In genomic region chr17:42274273-42274542, GRCh38 we compare ENCODE assay signal across 12 cellular contexts. TPM values are rescaled to one million over a fixed set of nuclear protein-coding genes. Genes with fewer than 3 reads are reported as not detected.
DNase-seq lines count a peak whose midpoint lies in the region; ATAC-seq and TF ChIP-seq lines count a peak whose summit lies in the region.
"Had no signal": no experiment of that assay in that cellular context is flagged by ENCODE, and none has a peak within 500 bp of the region (broad histone marks: within the 10 kb centered on the region; RNA-seq: fewer than 3 reads in every experiment).

No MANE protein-coding gene starts in this region.

- peak overlapping the region in 3 of 5 donors; percentile 88 to 96 (median 93) for H3K27ac ChIP-seq in stomach

- no peaks in the 10 kb centered on the region for H3K27me3 Mint-ChIP-seq in activated CD4-positive, alpha-beta T cell treated with anti-CD3 and anti-CD28 coated beads, Interleukin-2, amount 10 ng/mL, durations not matched to agents 7 days and 5 days
- no peaks in the 10 kb centered on the region for H3K27me3 Mint-ChIP-seq in activated CD4-positive, alpha-beta memory T cell treated with anti-CD3 and anti-CD28 coated beads for 36 hours
- peaks cover 3 to 18% (median 3%) of the 10 kb centered on the region in 3 donors for H3K27me3 Mint-ChIP-seq in immature natural killer cell (ENCODE audit: low read depth in 3 of 3)

- H3K4me3 Mint-ChIP-seq in activated CD4-positive, alpha-beta T cell treated with anti-CD3 and anti-CD28 coated beads, Interleukin-2, amount 10 ng/mL, durations not matched to agents 7 days and 5 days = peak overlapping the region; percentile 95
- peak overlapping the region; percentile 93 for H3K4me3 Mint-ChIP-seq in activated CD4-positive, alpha-beta memory T cell treated with anti-CD3 and anti-CD28 coated beads for 36 hours
- peak overlapping the region; percentile 93 to 100 (median 96) for H3K4me3 Mint-ChIP-seq in immature natural killer cell

- intact Hi-C loops in activated CD4-positive, alpha-beta memory T cell treated with anti-CD3 and anti-CD28 coated beads for 36 hours (cut with micrococcal nuclease) = loop anchor here (5.0 kb wide), 1 partner anchor 113 kb away; the partner anchor contains the start of gene STAT3
- intact Hi-C loops in stomach (cut with DNase I; ENCODE audit: low total_unique reads) = no loop called here

- TF ChIP-seq POLR2A in stomach (IDR thresholded peaks at IDR 0.05) = no peak

- no peaks in the 10 kb centered on the region for H3K9me3 Mint-ChIP-seq in activated CD4-positive, alpha-beta T cell treated with anti-CD3 and anti-CD28 coated beads, Interleukin-2, amount 10 ng/mL, durations not matched to agents 7 days and 5 days
- no peaks in the 10 kb centered on the region for H3K9me3 Mint-ChIP-seq in activated CD4-positive, alpha-beta memory T cell treated with anti-CD3 and anti-CD28 coated beads for 36 hours
- no peaks in the 10 kb centered on the region for H3K9me3 Mint-ChIP-seq in immature natural killer cell

- TF ChIP-seq EP300 in stomach (IDR thresholded peaks at IDR 0.05) = no peak

- POLR2A ChIA-PET in activated CD4-positive, alpha-beta T cell treated with anti-CD3 and anti-CD28 coated beads, Interleukin-2, amount 10 ng/mL, durations not matched to agents 7 days and 5 days (lab: Charles Lee) = interaction anchor here (1.0 kb wide), 1 partner anchor 26 kb away, joined by 5 read pairs; no protein-coding TSS in a partner anchor
- POLR2A ChIA-PET in activated CD4-positive, alpha-beta memory T cell treated with anti-CD3 and anti-CD28 coated beads for 36 hours (lab: Charles Lee) = interaction anchor here (0.5 to 13.7 kb wide), 5 partner anchors 14 to 120 kb away, joined by 3 to 271 read pairs (median 6); partner anchors contain the start of gene STAT5A

- H3K9me3 ChIP-seq in stomach = no peaks in the 10 kb centered on the region
- H3K9me3 ChIP-seq: heart right ventricle had no signal

- H3K27ac Mint-ChIP-seq in activated CD4-positive, alpha-beta T cell treated with anti-CD3 and anti-CD28 coated beads, Interleukin-2, amount 10 ng/mL, durations not matched to agents 7 days and 5 days = peak overlapping the region; percentile 89
- peak overlapping the region; percentile 97 for H3K27ac Mint-ChIP-seq in activated CD4-positive, alpha-beta memory T cell treated with anti-CD3 and anti-CD28 coated beads for 36 hours
- H3K27ac Mint-ChIP-seq in immature natural killer cell = peak overlapping the region in 5 of 6 donors; percentile 90 to 99 (median 97)

- peak overlapping the region in 1 of 4 donors; percentile 98 for H3K4me3 ChIP-seq in stomach

- ATAC-seq in HG02763 (IDR thresholded peaks at IDR 0.05; ENCODE audit: unreplicated experiment) = no peak
- no peak for ATAC-seq in HG02885 (IDR thresholded peaks at IDR 0.05; ENCODE audit: poor library complexity, unreplicated experiment)
- ATAC-seq: heart right ventricle had no signal

- CTCF ChIA-PET in activated CD4-positive, alpha-beta T cell treated with anti-CD3 and anti-CD28 coated beads, Interleukin-2, amount 10 ng/mL, durations not matched to agents 7 days and 5 days (lab: Charles Lee) = interaction anchor here (0.6 to 1.8 kb wide), 4 partner anchors 9 to 535 kb away, joined by 3 to 4 read pairs (median 4); no protein-coding TSS in a partner anchor
- CTCF ChIA-PET in activated CD4-positive, alpha-beta memory T cell treated with anti-CD3 and anti-CD28 coated beads for 36 hours (lab: Charles Lee) = interaction anchor here (1.0 to 4.0 kb wide), 4 partner anchors 40 to 256 kb away, joined by 3 to 36 read pairs (median 3); no protein-coding TSS in a partner anchor

- TF ChIP-seq CTCF in stomach (IDR thresholded peaks at IDR 0.05) = no peak

- DNase-seq in activated CD4-positive, alpha-beta T cell treated with anti-CD3 and anti-CD28 coated beads, Interleukin-2, amount 10 ng/mL, durations not matched to agents 7 days and 5 days = no peak
- DNase-seq in activated CD4-positive, alpha-beta T cell treated with anti-CD3 and anti-CD28 coated beads, Interleukin-2, amount 50 U/mL, for 1 hour = no peak
- DNase-seq in activated CD4-positive, alpha-beta memory T cell treated with anti-CD3 and anti-CD28 coated beads for 36 hours = no peak
- DNase-seq in immature natural killer cell (no peak), stomach (no peak), DMS153 (lab: John Stamatoyannopoulos, UW) (no peak)
- DNase-seq: heart right ventricle, NCI-H1092 treated with DMSO at 0.1 percent for 48 hours, NCI-H82, substantia nigra had no signal

- H3K27me3 ChIP-seq in stomach = no peaks in the 10 kb centered on the region
- H3K27me3 ChIP-seq: heart right ventricle had no signal

- peaks cover 63% of the 10 kb centered on the region for H3K4me1 Mint-ChIP-seq in activated CD4-positive, alpha-beta T cell treated with anti-CD3 and anti-CD28 coated beads, Interleukin-2, amount 10 ng/mL, durations not matched to agents 7 days and 5 days
- H3K4me1 Mint-ChIP-seq in activated CD4-positive, alpha-beta memory T cell treated with anti-CD3 and anti-CD28 coated beads for 36 hours (ENCODE audit: low read depth) = peaks cover 54% of the 10 kb centered on the region
- H3K4me1 Mint-ChIP-seq in immature natural killer cell = peaks cover 63 to 74% of the 10 kb centered on the region in 2 donors

- 69 to 80% (median 78%) methylated on average over 3 of the region's 3 CpGs for WGBS in stomach, 5 donors

- peaks cover 25% of the 10 kb centered on the region for H3K36me3 Mint-ChIP-seq in activated CD4-positive, alpha-beta T cell treated with anti-CD3 and anti-CD28 coated beads, Interleukin-2, amount 10 ng/mL, durations not matched to agents 7 days and 5 days (ENCODE audit: low read depth)
- H3K36me3 Mint-ChIP-seq in activated CD4-positive, alpha-beta memory T cell treated with anti-CD3 and anti-CD28 coated beads for 36 hours = peaks cover 34% of the 10 kb centered on the region
- peaks cover 0 to 3% (median 0%) of the 10 kb centered on the region in 3 donors for H3K36me3 Mint-ChIP-seq in immature natural killer cell

- H3K4me1 ChIP-seq in stomach = peaks cover 18 to 67% (median 44%) of the 10 kb centered on the region in 4 donors

- no peaks in the 10 kb centered on the region for H3K36me3 ChIP-seq in stomach
- H3K36me3 ChIP-seq: heart right ventricle had no signal

RNA-seq across cellular contexts. Expression of gene STAT5B, which starts 2.0 kb away (rescaled TPM):
- 100 to 1,000 TPM; 150 to 164 TPM for total RNA-seq in activated CD4-positive, alpha-beta T cell treated with anti-CD3 and anti-CD28 coated beads, Interleukin-2, amount 10 ng/mL, durations not matched to agents 7 days and 5 days
- 100 to 1,000 TPM; 192 to 195 TPM for total RNA-seq in activated CD4-positive, alpha-beta memory T cell treated with anti-CD3 and anti-CD28 coated beads for 36 hours
- polyA plus RNA-seq in immature natural killer cell = 10 to 100 TPM; 33.9 to 58.3 (median 37.8) TPM
- total RNA-seq in stomach = 10 to 100 TPM; 51.4 to 86.2 (median 62.4) TPM
- 10 to 100 TPM; 18.9 to 24.1 (median 19.8) TPM for polyA plus RNA-seq in stomach

RNA-seq across cellular contexts. Expression of gene STAT5A, which starts 14.1 kb away (rescaled TPM):
- 100 to 1,000 TPM in 1 of 2 experiments, 10 to 100 TPM in 1; 99.5 to 108 TPM for total RNA-seq in activated CD4-positive, alpha-beta T cell treated with anti-CD3 and anti-CD28 coated beads, Interleukin-2, amount 10 ng/mL, durations not matched to agents 7 days and 5 days
- total RNA-seq in activated CD4-positive, alpha-beta memory T cell treated with anti-CD3 and anti-CD28 coated beads for 36 hours = 100 to 1,000 TPM; 211 to 215 TPM
- polyA plus RNA-seq in immature natural killer cell (10 to 100 TPM; 33.2 to 62.9 (median 38.2) TPM), stomach (10 to 100 TPM in 2 of 3 donors, 1 to 10 TPM in 1; 9.6 to 10.5 (median 10.5) TPM)
- 10 to 100 TPM; 16.2 to 81.7 (median 20.6) TPM for total RNA-seq in stomach
